1 cellular context compared by ENCODE assay signal in the genomic region with DNA sequence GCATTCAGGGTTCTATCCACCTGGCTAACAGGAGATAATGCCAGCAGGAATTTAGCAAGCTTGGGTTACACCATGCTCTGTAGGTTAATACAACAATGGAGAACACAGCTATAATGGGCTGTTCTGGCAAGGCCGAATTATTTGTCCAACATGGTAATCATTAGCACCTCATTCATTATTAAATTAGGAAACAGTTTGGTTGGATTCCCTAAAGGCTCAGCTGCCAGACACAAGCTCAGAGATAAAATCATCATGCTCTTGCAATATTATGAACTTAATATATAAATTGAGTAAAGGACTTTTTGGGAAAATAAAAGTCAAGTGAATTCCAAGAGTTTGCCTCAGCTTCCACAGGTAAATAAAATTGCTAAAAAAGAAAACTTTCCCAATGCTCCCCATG.
TF ChIP-seq lines count a peak whose summit lies in the region.

No MANE protein-coding gene starts in this region.

TF ChIP-seq in GM12878, 131 proteins besides CTCF, POLR2A, EP300 and RAD21:
- no peak for TF ChIP-seq POLR2AphosphoS2 (IDR thresholded peaks at IDR 0.05; ENCODE audit: low read depth, low read length)
- TF ChIP-seq, protein P1, sequence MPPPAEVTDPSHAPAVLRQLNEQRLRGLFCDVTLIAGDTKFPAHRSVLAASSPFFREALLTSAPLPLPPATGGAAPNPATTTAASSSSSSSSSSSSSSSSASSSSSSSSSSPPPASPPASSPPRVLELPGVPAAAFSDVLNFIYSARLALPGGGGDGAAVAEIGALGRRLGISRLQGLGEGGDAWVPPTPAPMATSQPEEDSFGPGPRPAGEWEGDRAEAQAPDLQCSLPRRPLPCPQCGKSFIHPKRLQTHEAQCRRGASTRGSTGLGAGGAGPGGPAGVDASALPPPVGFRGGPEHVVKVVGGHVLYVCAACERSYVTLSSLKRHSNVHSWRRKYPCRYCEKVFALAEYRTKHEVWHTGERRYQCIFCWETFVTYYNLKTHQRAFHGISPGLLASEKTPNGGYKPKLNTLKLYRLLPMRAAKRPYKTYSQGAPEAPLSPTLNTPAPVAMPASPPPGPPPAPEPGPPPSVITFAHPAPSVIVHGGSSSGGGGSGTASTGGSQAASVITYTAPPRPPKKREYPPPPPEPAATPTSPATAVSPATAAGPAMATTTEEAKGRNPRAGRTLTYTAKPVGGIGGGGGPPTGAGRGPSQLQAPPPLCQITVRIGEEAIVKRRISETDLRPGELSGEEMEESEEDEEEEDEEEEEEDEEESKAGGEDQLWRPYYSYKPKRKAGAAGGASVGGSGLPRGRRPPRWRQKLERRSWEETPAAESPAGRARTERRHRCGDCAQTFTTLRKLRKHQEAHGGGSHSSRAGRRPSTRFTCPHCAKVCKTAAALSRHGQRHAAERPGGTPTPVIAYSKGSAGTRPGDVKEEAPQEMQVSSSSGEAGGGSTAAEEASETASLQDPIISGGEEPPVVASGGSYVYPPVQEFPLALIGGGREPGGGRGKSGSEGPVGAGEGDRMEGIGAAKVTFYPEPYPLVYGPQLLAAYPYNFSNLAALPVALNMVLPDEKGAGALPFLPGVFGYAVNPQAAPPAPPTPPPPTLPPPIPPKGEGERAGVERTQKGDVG (CRISPR knock-in tag; IDR thresholded peaks at IDR 0.05) = no peak
- no peak for TF ChIP-seq TBL1XR1 (IDR thresholded peaks at IDR 0.05; ENCODE audit: low read depth, low read length)
- TF ChIP-seq, protein P2, sequence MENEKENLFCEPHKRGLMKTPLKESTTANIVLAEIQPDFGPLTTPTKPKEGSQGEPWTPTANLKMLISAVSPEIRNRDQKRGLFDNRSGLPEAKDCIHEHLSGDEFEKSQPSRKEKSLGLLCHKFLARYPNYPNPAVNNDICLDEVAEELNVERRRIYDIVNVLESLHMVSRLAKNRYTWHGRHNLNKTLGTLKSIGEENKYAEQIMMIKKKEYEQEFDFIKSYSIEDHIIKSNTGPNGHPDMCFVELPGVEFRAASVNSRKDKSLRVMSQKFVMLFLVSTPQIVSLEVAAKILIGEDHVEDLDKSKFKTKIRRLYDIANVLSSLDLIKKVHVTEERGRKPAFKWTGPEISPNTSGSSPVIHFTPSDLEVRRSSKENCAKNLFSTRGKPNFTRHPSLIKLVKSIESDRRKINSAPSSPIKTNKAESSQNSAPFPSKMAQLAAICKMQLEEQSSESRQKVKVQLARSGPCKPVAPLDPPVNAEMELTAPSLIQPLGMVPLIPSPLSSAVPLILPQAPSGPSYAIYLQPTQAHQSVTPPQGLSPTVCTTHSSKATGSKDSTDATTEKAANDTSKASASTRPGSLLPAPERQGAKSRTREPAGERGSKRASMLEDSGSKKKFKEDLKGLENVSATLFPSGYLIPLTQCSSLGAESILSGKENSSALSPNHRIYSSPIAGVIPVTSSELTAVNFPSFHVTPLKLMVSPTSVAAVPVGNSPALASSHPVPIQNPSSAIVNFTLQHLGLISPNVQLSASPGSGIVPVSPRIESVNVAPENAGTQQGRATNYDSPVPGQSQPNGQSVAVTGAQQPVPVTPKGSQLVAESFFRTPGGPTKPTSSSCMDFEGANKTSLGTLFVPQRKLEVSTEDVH (IDR thresholded peaks at IDR 0.05; ENCODE audit: low read depth, partially characterized antibody) = no peak
- TF ChIP-seq, protein P3, sequence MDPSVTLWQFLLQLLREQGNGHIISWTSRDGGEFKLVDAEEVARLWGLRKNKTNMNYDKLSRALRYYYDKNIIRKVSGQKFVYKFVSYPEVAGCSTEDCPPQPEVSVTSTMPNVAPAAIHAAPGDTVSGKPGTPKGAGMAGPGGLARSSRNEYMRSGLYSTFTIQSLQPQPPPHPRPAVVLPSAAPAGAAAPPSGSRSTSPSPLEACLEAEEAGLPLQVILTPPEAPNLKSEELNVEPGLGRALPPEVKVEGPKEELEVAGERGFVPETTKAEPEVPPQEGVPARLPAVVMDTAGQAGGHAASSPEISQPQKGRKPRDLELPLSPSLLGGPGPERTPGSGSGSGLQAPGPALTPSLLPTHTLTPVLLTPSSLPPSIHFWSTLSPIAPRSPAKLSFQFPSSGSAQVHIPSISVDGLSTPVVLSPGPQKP (IDR thresholded peaks at IDR 0.05; ENCODE audit: low read depth, low read length) = no peak
- TF ChIP-seq BCL11A (IDR thresholded peaks at IDR 0.05; ENCODE audit: low read depth, low read length) = no peak
- TF ChIP-seq, protein P4, sequence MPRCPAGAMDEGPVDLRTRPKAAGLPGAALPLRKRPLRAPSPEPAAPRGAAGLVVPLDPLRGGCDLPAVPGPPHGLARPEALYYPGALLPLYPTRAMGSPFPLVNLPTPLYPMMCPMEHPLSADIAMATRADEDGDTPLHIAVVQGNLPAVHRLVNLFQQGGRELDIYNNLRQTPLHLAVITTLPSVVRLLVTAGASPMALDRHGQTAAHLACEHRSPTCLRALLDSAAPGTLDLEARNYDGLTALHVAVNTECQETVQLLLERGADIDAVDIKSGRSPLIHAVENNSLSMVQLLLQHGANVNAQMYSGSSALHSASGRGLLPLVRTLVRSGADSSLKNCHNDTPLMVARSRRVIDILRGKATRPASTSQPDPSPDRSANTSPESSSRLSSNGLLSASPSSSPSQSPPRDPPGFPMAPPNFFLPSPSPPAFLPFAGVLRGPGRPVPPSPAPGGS (IDR thresholded peaks at IDR 0.05; ENCODE audit: borderline replicate concordance, insufficient read depth, low read depth, low read length, poor library complexity, severe bottlenecking) = no peak
- TF ChIP-seq YY1 (IDR thresholded peaks at IDR 0.05; ENCODE audit: low read depth, low read length) = no peak
- TF ChIP-seq MEF2B (IDR thresholded peaks at IDR 0.05; ENCODE audit: partially characterized antibody, poor library complexity, severe bottlenecking) = no peak
- no peak for TF ChIP-seq CHD4 (IDR thresholded peaks at IDR 0.05)
- TF ChIP-seq, protein P5, sequence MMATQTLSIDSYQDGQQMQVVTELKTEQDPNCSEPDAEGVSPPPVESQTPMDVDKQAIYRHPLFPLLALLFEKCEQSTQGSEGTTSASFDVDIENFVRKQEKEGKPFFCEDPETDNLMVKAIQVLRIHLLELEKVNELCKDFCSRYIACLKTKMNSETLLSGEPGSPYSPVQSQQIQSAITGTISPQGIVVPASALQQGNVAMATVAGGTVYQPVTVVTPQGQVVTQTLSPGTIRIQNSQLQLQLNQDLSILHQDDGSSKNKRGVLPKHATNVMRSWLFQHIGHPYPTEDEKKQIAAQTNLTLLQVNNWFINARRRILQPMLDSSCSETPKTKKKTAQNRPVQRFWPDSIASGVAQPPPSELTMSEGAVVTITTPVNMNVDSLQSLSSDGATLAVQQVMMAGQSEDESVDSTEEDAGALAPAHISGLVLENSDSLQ (IDR thresholded peaks at IDR 0.05) = no peak
- no peak for TF ChIP-seq WRNIP1 (IDR thresholded peaks at IDR 0.05; ENCODE audit: borderline replicate concordance, low read depth, low read length)
- TF ChIP-seq, protein P6, sequence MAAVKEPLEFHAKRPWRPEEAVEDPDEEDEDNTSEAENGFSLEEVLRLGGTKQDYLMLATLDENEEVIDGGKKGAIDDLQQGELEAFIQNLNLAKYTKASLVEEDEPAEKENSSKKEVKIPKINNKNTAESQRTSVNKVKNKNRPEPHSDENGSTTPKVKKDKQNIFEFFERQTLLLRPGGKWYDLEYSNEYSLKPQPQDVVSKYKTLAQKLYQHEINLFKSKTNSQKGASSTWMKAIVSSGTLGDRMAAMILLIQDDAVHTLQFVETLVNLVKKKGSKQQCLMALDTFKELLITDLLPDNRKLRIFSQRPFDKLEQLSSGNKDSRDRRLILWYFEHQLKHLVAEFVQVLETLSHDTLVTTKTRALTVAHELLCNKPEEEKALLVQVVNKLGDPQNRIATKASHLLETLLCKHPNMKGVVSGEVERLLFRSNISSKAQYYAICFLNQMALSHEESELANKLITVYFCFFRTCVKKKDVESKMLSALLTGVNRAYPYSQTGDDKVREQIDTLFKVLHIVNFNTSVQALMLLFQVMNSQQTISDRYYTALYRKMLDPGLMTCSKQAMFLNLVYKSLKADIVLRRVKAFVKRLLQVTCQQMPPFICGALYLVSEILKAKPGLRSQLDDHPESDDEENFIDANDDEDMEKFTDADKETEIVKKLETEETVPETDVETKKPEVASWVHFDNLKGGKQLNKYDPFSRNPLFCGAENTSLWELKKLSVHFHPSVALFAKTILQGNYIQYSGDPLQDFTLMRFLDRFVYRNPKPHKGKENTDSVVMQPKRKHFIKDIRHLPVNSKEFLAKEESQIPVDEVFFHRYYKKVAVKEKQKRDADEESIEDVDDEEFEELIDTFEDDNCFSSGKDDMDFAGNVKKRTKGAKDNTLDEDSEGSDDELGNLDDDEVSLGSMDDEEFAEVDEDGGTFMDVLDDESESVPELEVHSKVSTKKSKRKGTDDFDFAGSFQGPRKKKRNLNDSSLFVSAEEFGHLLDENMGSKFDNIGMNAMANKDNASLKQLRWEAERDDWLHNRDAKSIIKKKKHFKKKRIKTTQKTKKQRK (IDR thresholded peaks at IDR 0.05; ENCODE audit: low read depth, low read length) = no peak
- TF ChIP-seq, protein P7, sequence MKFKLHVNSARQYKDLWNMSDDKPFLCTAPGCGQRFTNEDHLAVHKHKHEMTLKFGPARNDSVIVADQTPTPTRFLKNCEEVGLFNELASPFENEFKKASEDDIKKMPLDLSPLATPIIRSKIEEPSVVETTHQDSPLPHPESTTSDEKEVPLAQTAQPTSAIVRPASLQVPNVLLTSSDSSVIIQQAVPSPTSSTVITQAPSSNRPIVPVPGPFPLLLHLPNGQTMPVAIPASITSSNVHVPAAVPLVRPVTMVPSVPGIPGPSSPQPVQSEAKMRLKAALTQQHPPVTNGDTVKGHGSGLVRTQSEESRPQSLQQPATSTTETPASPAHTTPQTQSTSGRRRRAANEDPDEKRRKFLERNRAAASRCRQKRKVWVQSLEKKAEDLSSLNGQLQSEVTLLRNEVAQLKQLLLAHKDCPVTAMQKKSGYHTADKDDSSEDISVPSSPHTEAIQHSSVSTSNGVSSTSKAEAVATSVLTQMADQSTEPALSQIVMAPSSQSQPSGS (IDR thresholded peaks at IDR 0.05; ENCODE audit: low read length) = no peak
TF ChIP-seq in GM12878: peak in this region for 0.
